3 cellular contexts compared by ENCODE assay signal in genomic region chr20:61966492-61967244, GRCh38.
TF ChIP-seq lines count a peak whose summit lies in the region.

No MANE protein-coding gene starts in this region.

TF ChIP-seq in SK-N-SH treated with all-trans-retinoic acid at 6 μM for 48 hours, 23 proteins besides CTCF, POLR2A, EP300 and RAD21:
- no peak for TF ChIP-seq ZNF70 (CRISPR knock-in tag; IDR thresholded peaks at IDR 0.05)
- no peak for TF ChIP-seq POU6F1 (CRISPR knock-in tag; IDR thresholded peaks at IDR 0.05; ENCODE audit: borderline replicate concordance, low read depth)
- no peak for TF ChIP-seq PATZ1 (CRISPR knock-in tag; IDR thresholded peaks at IDR 0.05; ENCODE audit: borderline replicate concordance)

TF ChIP-seq in SK-N-SH, 30 proteins besides CTCF, POLR2A, EP300 and RAD21:
- TF ChIP-seq RXRA (IDR thresholded peaks at IDR 0.05; ENCODE audit: borderline replicate concordance, low read depth) (no peak), POLR2AphosphoS5 (IDR thresholded peaks at IDR 0.05; ENCODE audit: low read depth, low read length) (no peak), MAX (IDR thresholded peaks at IDR 0.05; ENCODE audit: low read depth) (no peak), RFX5 (IDR thresholded peaks at IDR 0.05; ENCODE audit: low read length) (no peak), GABPA (IDR thresholded peaks at IDR 0.05; ENCODE audit: low read depth) (no peak), SMC3 (IDR thresholded peaks at IDR 0.05; ENCODE audit: low read depth, low read length) (no peak), NRF1 (IDR thresholded peaks at IDR 0.05; ENCODE audit: low read depth, low read length) (no peak), ZBTB33 (IDR thresholded peaks at IDR 0.05; ENCODE audit: borderline replicate concordance, low read depth) (no peak), NFIC (IDR thresholded peaks at IDR 0.05; ENCODE audit: borderline replicate concordance) (no peak), FOSL2 (IDR thresholded peaks at IDR 0.05; ENCODE audit: borderline replicate concordance, low read depth) (no peak), REST (IDR thresholded peaks at IDR 0.05; ENCODE audit: low read depth, low read length) (no peak), EZH2phosphoT487 (IDR thresholded peaks at IDR 0.05; ENCODE audit: borderline replicate concordance, low read depth) (no peak), SIN3A (IDR thresholded peaks at IDR 0.05; ENCODE audit: borderline replicate concordance, low read depth, low read length) (no peak)

TF ChIP-seq in IMR-90, 13 proteins besides CTCF, POLR2A, EP300 and RAD21:
- no peak for TF ChIP-seq ELK1 (IDR thresholded peaks at IDR 0.05; ENCODE audit: borderline replicate concordance, low read depth, low read length)
